ENCODE assay signal across 30 cellular contexts in the genomic region with DNA sequence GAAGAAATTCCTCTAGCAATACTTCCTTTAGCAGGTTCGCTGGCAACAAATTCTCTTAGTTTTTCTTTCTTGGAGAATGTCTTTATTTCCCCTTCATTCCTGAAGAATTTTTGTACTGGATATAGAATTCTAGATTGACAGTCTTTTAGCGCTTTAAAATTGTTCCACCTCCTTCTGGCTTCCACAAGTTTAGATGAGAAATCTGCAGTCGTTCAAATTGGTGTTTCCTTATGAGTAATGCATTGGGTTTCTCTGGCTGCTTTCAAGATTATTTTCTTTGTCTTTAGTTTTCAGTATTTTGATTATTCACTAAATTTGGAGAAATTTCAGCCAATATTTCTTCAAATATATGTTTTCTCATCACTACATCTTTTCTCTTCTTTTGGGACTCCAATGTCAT. TPM values are rescaled to one million over a fixed set of nuclear protein-coding genes. Genes with fewer than 3 reads are reported as not detected.
DNase-seq lines count a peak whose midpoint lies in the region; ATAC-seq, FAIRE-seq and TF ChIP-seq lines count a peak whose summit lies in the region.
"Had no signal": no experiment of that assay in that cellular context is flagged by ENCODE, and none has a peak within 500 bp of the region (broad histone marks: within the 10 kb centered on the region; RNA-seq: fewer than 3 reads in every experiment).

No MANE protein-coding gene starts in this region.

- no peak for TF ChIP-seq POLR2A in K562 (conservative IDR thresholded peaks at IDR 0.05)

- H3K9me1 ChIP-seq in K562 (ENCODE audit: control insufficient read depth, insufficient read depth, low read length): no peaks in the 10 kb centered on the region

- H3K27ac Mint-ChIP-seq in GM23338: no peak overlapping the region
- H3K27ac Mint-ChIP-seq: CD4-positive, alpha-beta memory T cell; HFFc6 had no signal

- H3K4me3 Mint-ChIP-seq in GM23338: no peak overlapping the region
- H3K4me3 Mint-ChIP-seq: CD4-positive, alpha-beta memory T cell; HFFc6 had no signal

- H3F3A ChIP-seq in GM23338 (replicated peaks; ENCODE audit: low read depth): no peaks in the 10 kb centered on the region

- peaks cover 3% of the 10 kb centered on the region; the same call in 1 of the 2 replicates for H3K9me2 ChIP-seq in GM23338 (ENCODE audit: insufficient read depth)

- no peak for TF ChIP-seq RAD21 in K562 (CRISPR knock-in tag; conservative IDR thresholded peaks at IDR 0.05 in 1 of 2, IDR thresholded peaks at IDR 0.05 in 1 of 2)

- H3K27ac ChIP-seq in GM23338 (ENCODE audit: low read depth) (no peak overlapping the region), K562 (ENCODE audit: extremely low read depth, low read depth, low read length) (no peak overlapping the region)
- H3K27ac ChIP-seq: A549, KMS-11 had no signal

- BruUV-seq in K562 (replicated peaks; lab: Mats Ljungman, UMichigan): no TSS peak

- H3K4me2 ChIP-seq in GM23338: no peak overlapping the region
- no peak overlapping the region for H3K4me2 ChIP-seq in K562 (ENCODE audit: insufficient read depth, low read length)
- H3K4me2 ChIP-seq: A549, KMS-11 had no signal

- no peaks in the 10 kb centered on the region for H3K9me3 ChIP-seq in K562 (replicated peaks; ENCODE audit: control insufficient read depth, insufficient read depth, low read depth, low read length)

- DNase-seq in DMS53 (lab: John Stamatoyannopoulos, UW) (peak; percentile 81), GM23338 (ENCODE audit: low spot score) (peak; percentile 15), MV-4-11 (lab: John Stamatoyannopoulos, UW) (peak; percentile 38), K562 (ENCODE audit: extremely low read depth in 1 of 4, low spot score in 3 of 4) (peak in 2 of 4 experiments; percentile 5 to 8), amniotic stem cell (lab: John Stamatoyannopoulos, UW) (no peak)
- DNase-seq: C1 segment of cervical spinal cord; CD4-positive, alpha-beta memory T cell; COR-L47; DMS79; EL; GDM1; H7; HFFc6; IMR-90; MM.1S; NCI-H1105 treated with DMSO at 0.1 percent for 48 hours; NCI-H2029; NCI-H446; NCI-H524 treated with DMSO at 0.1 percent for 48 hours; NCI-H774; NK-92 treated with Interleukin-12 subunit alpha and Interleukin-12 subunit beta, amount 100 ng/mL, for 24 hours; PC-3 had no signal

- no peak overlapping the region for H2AFZ ChIP-seq in GM23338
- no peak overlapping the region for H2AFZ ChIP-seq in K562 (ENCODE audit: low read depth, low read length)

- CTCF ChIA-PET in K562 (lab: Yijun Ruan, JAX; ENCODE audit: low intra/inter-chr PET ratio): no interaction called here

- peaks cover 27% of the 10 kb centered on the region for H3K9me3 Mint-ChIP-seq in GM23338

- TF ChIP-seq EP300 in K562 (IDR thresholded peaks at IDR 0.05; ENCODE audit: low read length): no peak

- H3K4me1 Mint-ChIP-seq in GM23338: peaks cover 4% of the 10 kb centered on the region; the same call in 2 of the 3 replicates
- H3K4me1 Mint-ChIP-seq: CD4-positive, alpha-beta memory T cell had no signal

- intact Hi-C loops in K562 (cut with micrococcal nuclease): no loop called here

- TF ChIP-seq CTCF in GM23338 (conservative IDR thresholded peaks at IDR 0.05; ENCODE audit: low read depth in 2 of 2): no peak
- no peak for TF ChIP-seq CTCF in K562 (IDR thresholded peaks at IDR 0.05 in 2 of 3, conservative IDR thresholded peaks at IDR 0.05 in 1 of 3; ENCODE audit: insufficient read depth in 2 of 3, low read depth in 1 of 3, low read length in 3 of 3)

- ATAC-seq in GM23338 (no peak), K562 (no peak), GM21526 (IDR thresholded peaks at IDR 0.05; ENCODE audit: low FRiP score, unreplicated experiment) (no peak), HG03457 (IDR thresholded peaks at IDR 0.05; ENCODE audit: unreplicated experiment) (no peak)
- ATAC-seq: A549, PC-3, Right ventricle myocardium inferior had no signal

- H4K20me1 ChIP-seq in GM23338 (replicated peaks; ENCODE audit: insufficient read depth) (no peaks in the 10 kb centered on the region), K562 (replicated peaks; ENCODE audit: control insufficient read depth, insufficient read depth, low read length) (no peaks in the 10 kb centered on the region)

- H3K4me3 ChIP-seq in GM23338 (no peak overlapping the region), K562 (no peak overlapping the region)
- H3K4me3 ChIP-seq: A549 had no signal

- H3K36me3 ChIP-seq in GM23338 (ENCODE audit: insufficient read depth) (no peaks in the 10 kb centered on the region), K562 (ENCODE audit: control insufficient read depth, insufficient read depth, low read length) (no peaks in the 10 kb centered on the region)

- WGBS in K562 (ENCODE audit: insufficient coverage, low coverage, missing lambda C conversion rate): 4% methylated on average over 3 of the region's 3 CpGs

- POLR2A ChIA-PET in K562 (lab: Yijun Ruan, JAX): interaction anchor here (0.6 kb wide), 1 partner anchor 584 kb away, joined by 3 read pairs; no protein-coding TSS in a partner anchor

- H3K4me1 ChIP-seq in GM23338 (ENCODE audit: insufficient read depth) (no peaks in the 10 kb centered on the region), K562 (replicated peaks in 1 of 2; ENCODE audit: control insufficient read depth in 2 of 2, insufficient read depth in 2 of 2, low read length in 2 of 2) (no peaks in the 10 kb centered on the region)
- H3K4me1 ChIP-seq: A549 had no signal

- H3K79me2 ChIP-seq in GM23338 (replicated peaks; ENCODE audit: insufficient read depth) (no peaks in the 10 kb centered on the region), K562 (ENCODE audit: control insufficient read depth, insufficient read depth, low read length) (no peaks in the 10 kb centered on the region)

- H3K27me3 ChIP-seq in GM23338 (ENCODE audit: insufficient read depth): no peaks in the 10 kb centered on the region
- no peaks in the 10 kb centered on the region for H3K27me3 ChIP-seq in K562 (ENCODE audit: control insufficient read depth in 2 of 2, insufficient read depth in 2 of 2, low read length in 2 of 2)

- peaks cover 11% of the 10 kb centered on the region; the same call in 2 of the 3 replicates for H3K36me3 Mint-ChIP-seq in GM23338 (ENCODE audit: low read depth)

- in situ Hi-C loops in K562 (cut with MboI): no loop called here

- H3K9ac ChIP-seq in K562 (ENCODE audit: insufficient read depth in 1 of 2, low read depth in 2 of 2, low read length in 2 of 2): no peak overlapping the region
- H3K9ac ChIP-seq: KMS-11 had no signal

- no peaks in the 10 kb centered on the region for H3K27me3 Mint-ChIP-seq in GM23338 (ENCODE audit: insufficient read depth, low read depth, poor library complexity)

- no peak for FAIRE-seq in K562 (lab: Jason Lieb, UNC)
- FAIRE-seq: A549, GM19239 had no signal

TF ChIP-seq in GM23338, 12 proteins besides CTCF, POLR2A, EP300 and RAD21 (continues in another document):
- no peak for TF ChIP-seq EZH2 (IDR thresholded peaks at IDR 0.05; ENCODE audit: low read depth, unreplicated experiment)

TF ChIP-seq in K562, 482 proteins besides CTCF, POLR2A, EP300 and RAD21 (continues in another document):
- TF ChIP-seq ZNF431 (CRISPR knock-in tag; IDR thresholded peaks at IDR 0.05) (no peak), TRIM28 (IDR thresholded peaks at IDR 0.05) (0 out of 2 replicates have a peak, but pooled peaks have one; percentile 43), TRIM24 (IDR thresholded peaks at IDR 0.05) (0 out of 4 replicates have a peak, but pooled peaks of 1 of the 2 experiments have one; percentile 30), MCM5 (IDR thresholded peaks at IDR 0.05; ENCODE audit: low read depth) (no peak)

RNA-seq across cellular contexts. Expression of a gene that starts 33.3 kb away (rescaled TPM):
- not detected in 2 replicates for total RNA-seq in GM23338 (2014; rRNA removed; shearing (Covaris generic))
- polyA plus RNA-seq in GM23338 (2016; fragmentation: Nextera tagmentation; extraction: Ambion mirVana) (not detected in 2 replicates), K562 (2011; rRNA removed) (0.14 TPM in 1 of 2 replicates, not detected in the other), K562 (2014; fragmentation: Illumina TruSeq; extraction: Trizol) (not detected in 2 replicates), K562 (2014; fragmentation: Nextera tagmentation; extraction: Ambion mirVana) (not detected), K562 (2014; rRNA removed) (not detected in 2 replicates)
- not detected in 2 replicates for total RNA-seq in K562 (2011; cell fraction: chromatin; rRNA removed; ENCODE audit: low replicate concordance)
- total RNA-seq in K562 (2011; cell fraction: nucleolus; rRNA removed): not detected in 2 replicates
- not detected in 2 replicates for total RNA-seq in K562 (2011; cell fraction: nucleoplasm; rRNA removed)
- total RNA-seq in K562 (2014; rRNA removed) (not detected in 2 replicates), K562 (2014; rRNA removed; fragmentation: Illumina TruSeq; extraction: Trizol) (not detected in 2 replicates), K562 (2015; rRNA removed; fragmentation: Illumina TruSeq; extraction: Trizol) (not detected in 2 replicates), K562 (2021) (not detected in 2 replicates)
- polyA plus RNA-seq in K562 (2011; cell fraction: cytosol; rRNA removed): not detected in 2 replicates
- 0.33 TPM in 1 of 2 replicates, not detected in the other for polyA plus RNA-seq in K562 (2011; cell fraction: nucleus; rRNA removed)
- not detected in 2 replicates for polyA plus RNA-seq in K562 (2012)
- polyA minus RNA-seq in K562 (2011; rRNA and poly(A)+ RNA removed): not detected in 2 replicates
- polyA minus RNA-seq in K562 (2011; cell fraction: cytosol; rRNA and poly(A)+ RNA removed): not detected in 2 replicates
- polyA minus RNA-seq in K562 (2011; cell fraction: nucleus; rRNA and poly(A)+ RNA removed): not detected in 2 replicates
- total RNA-seq: CD4-positive, alpha-beta memory T cell; H7; HFFc6; IMR-90; PC-3; Right ventricle myocardium inferior; RPMI7951; T-helper 1 cell treated with Interleukin-12 subunit alpha and Interleukin-12 subunit beta and Interleukin-4 antibody, amounts not matched to agents 30 ng/mL and 1 ng/mL, for 36 hours had no signal
- polyA plus RNA-seq: A549; CD4-positive, alpha-beta memory T cell; IMR-90 had no signal

RNA-seq across cellular contexts. Expression of a gene that starts 59.8 kb away (rescaled TPM):
- total RNA-seq in GM23338 (2014; rRNA removed; shearing (Covaris generic)): 75.2 and 84.5 TPM in 2 replicates
- polyA plus RNA-seq in GM23338 (2016; fragmentation: Nextera tagmentation; extraction: Ambion mirVana): 112 and 119 TPM in 2 replicates
- total RNA-seq in K562 (2011; cell fraction: chromatin; rRNA removed; ENCODE audit: low replicate concordance): 20.2 and 117 TPM in 2 replicates
- total RNA-seq in K562 (2011; cell fraction: nucleolus; rRNA removed): 9.5 and 16.7 TPM in 2 replicates
- 43.4 and 68.5 TPM in 2 replicates for total RNA-seq in K562 (2011; cell fraction: nucleoplasm; rRNA removed)
- 38.4 and 43.8 TPM in 2 replicates for total RNA-seq in K562 (2014; rRNA removed)
- 89.1 and 102 TPM in 2 replicates for total RNA-seq in K562 (2014; rRNA removed; fragmentation: Illumina TruSeq; extraction: Trizol)
- total RNA-seq in K562 (2015; rRNA removed; fragmentation: Illumina TruSeq; extraction: Trizol): 63.8 and 64.1 TPM in 2 replicates
- 51.3 and 57.1 TPM in 2 replicates for total RNA-seq in K562 (2021)
- polyA plus RNA-seq in K562 (2011; rRNA removed): 77.2 and 107 TPM in 2 replicates
- polyA plus RNA-seq in K562 (2011; cell fraction: cytosol; rRNA removed): 7.4 and 26.8 TPM in 2 replicates
- polyA plus RNA-seq in K562 (2011; cell fraction: nucleus; rRNA removed): 77.6 and 137 TPM in 2 replicates
- 47.6 and 76.1 TPM in 2 replicates for polyA plus RNA-seq in K562 (2012)
- polyA plus RNA-seq in K562 (2014; fragmentation: Illumina TruSeq; extraction: Trizol): 81.7 and 88.2 TPM in 2 replicates
- polyA plus RNA-seq in K562 (2014; fragmentation: Nextera tagmentation; extraction: Ambion mirVana): 100 to 1,000 TPM in 1 of 2 experiments, 10 to 100 TPM in 1; 92.5 to 111 TPM
- 85.3 and 90.7 TPM in 2 replicates for polyA plus RNA-seq in K562 (2014; rRNA removed)
- 46.6 and 60.7 TPM in 2 replicates for polyA minus RNA-seq in K562 (2011; rRNA and poly(A)+ RNA removed)
- 10.9 and 14.9 TPM in 2 replicates for polyA minus RNA-seq in K562 (2011; cell fraction: cytosol; rRNA and poly(A)+ RNA removed)
- polyA minus RNA-seq in K562 (2011; cell fraction: nucleus; rRNA and poly(A)+ RNA removed): 36.6 and 84.3 TPM in 2 replicates
